Comparison of ENCODE assay signal across 14 cellular contexts in genomic region chr12:56260380-56260779, GRCh38. TPM values are rescaled to one million over a fixed set of nuclear protein-coding genes. Genes with fewer than 3 reads are reported as not detected.
A peak's percentile ranks its signal among the peaks of the same experiment; 100 is the strongest.
DNase-seq lines count a peak whose midpoint lies in the region; ATAC-seq and TF ChIP-seq lines count a peak whose summit lies in the region.
"Had no signal": no experiment of that assay in that cellular context is flagged by ENCODE, and none has a peak within 500 bp of the region (broad histone marks: within the 10 kb centered on the region; RNA-seq: fewer than 3 reads in every experiment).

No MANE protein-coding gene starts in this region.

- intact Hi-C loops in activated T-helper 1 cell treated with anti-CD3 and anti-CD28 coated beads, Interleukin-12 subunit alpha, Interleukin-12 subunit beta, Interleukin-2, Interleukin-4 antibody, amounts not matched to agents 30 ng/mL and 10 ng/mL and 1 ng/mL, durations not matched to agents 14 hours and 24 hours and 36 hours (cut with micrococcal nuclease): no loop called here

- no peaks in the 10 kb centered on the region for H3K27me3 Mint-ChIP-seq in activated naive CD8-positive, alpha-beta T cell treated with anti-CD3 and anti-CD28 coated beads, Interleukin-2, amount 50 U/mL, for 24 hours
- no peaks in the 10 kb centered on the region for H3K27me3 Mint-ChIP-seq in activated naive CD8-positive, alpha-beta T cell treated with anti-CD3 and anti-CD28 coated beads for 36 hours
- no peaks in the 10 kb centered on the region for H3K27me3 Mint-ChIP-seq in activated T-helper 1 cell treated with anti-CD3 and anti-CD28 coated beads, Interleukin-12 subunit alpha, Interleukin-12 subunit beta, Interleukin-2, Interleukin-4 antibody, amounts not matched to agents 30 ng/mL and 10 ng/mL and 1 ng/mL, durations not matched to agents 14 hours and 24 hours and 36 hours (ENCODE audit: insufficient read depth)
- H3K27me3 Mint-ChIP-seq in nephron progenitor cell (ENCODE audit: low read depth, poor library complexity) (peaks cover 5% of the 10 kb centered on the region), type B pancreatic cell (peaks cover 2% of the 10 kb centered on the region)

- H3K9me3 Mint-ChIP-seq in activated naive CD8-positive, alpha-beta T cell treated with anti-CD3 and anti-CD28 coated beads, Interleukin-2, amount 50 U/mL, for 24 hours: no peaks in the 10 kb centered on the region
- H3K9me3 Mint-ChIP-seq in activated naive CD8-positive, alpha-beta T cell treated with anti-CD3 and anti-CD28 coated beads for 36 hours: no peaks in the 10 kb centered on the region
- H3K9me3 Mint-ChIP-seq in activated T-helper 1 cell treated with anti-CD3 and anti-CD28 coated beads, Interleukin-12 subunit alpha, Interleukin-12 subunit beta, Interleukin-2, Interleukin-4 antibody, amounts not matched to agents 30 ng/mL and 10 ng/mL and 1 ng/mL, durations not matched to agents 14 hours and 24 hours and 36 hours: no peaks in the 10 kb centered on the region
- H3K9me3 Mint-ChIP-seq in nephron progenitor cell (no peaks in the 10 kb centered on the region), type B pancreatic cell (peaks cover 4% of the 10 kb centered on the region)

- no peak for DNase-seq in activated naive CD8-positive, alpha-beta T cell treated with anti-CD3 and anti-CD28 coated beads, Interleukin-2, amount 50 U/mL, for 24 hours
- no peak for DNase-seq in activated naive CD8-positive, alpha-beta T cell treated with anti-CD3 and anti-CD28 coated beads for 36 hours
- no peak for DNase-seq in activated T-helper 1 cell treated with anti-CD3 and anti-CD28 coated beads, Interleukin-12 subunit alpha, Interleukin-12 subunit beta, Interleukin-2, Interleukin-4 antibody, amounts not matched to agents 30 ng/mL and 10 ng/mL and 1 ng/mL, durations not matched to agents 14 hours and 24 hours and 36 hours (ENCODE audit: low spot score)
- DNase-seq in nephron progenitor cell (no peak), type B pancreatic cell (ENCODE audit: extremely low spot score, unreplicated experiment) (no peak), DMS53 treated with DMSO at 0.1 percent for 48 hours (lab: John Stamatoyannopoulos, UW; ENCODE audit: unreplicated experiment) (no peak), NOMO-1 treated with DMSO at 0.1 percent for 48 hours (lab: John Stamatoyannopoulos, UW; ENCODE audit: unreplicated experiment) (no peak)
- DNase-seq in NK-92 treated with Interleukin-12 subunit alpha and Interleukin-12 subunit beta, amount 100 ng/mL, for 24 hours (lab: John Stamatoyannopoulos, UW): no peak
- DNase-seq: KG1, NCI-H1436 treated with DMSO at 0.1 percent for 48 hours, NCI-H524, Peyer's patch, SHP77 had no signal

- peaks cover 7% of the 10 kb centered on the region for H3K36me3 Mint-ChIP-seq in activated naive CD8-positive, alpha-beta T cell treated with anti-CD3 and anti-CD28 coated beads, Interleukin-2, amount 50 U/mL, for 24 hours (ENCODE audit: low read depth)
- H3K36me3 Mint-ChIP-seq in activated naive CD8-positive, alpha-beta T cell treated with anti-CD3 and anti-CD28 coated beads for 36 hours: peaks cover 3% of the 10 kb centered on the region
- peaks cover 5% of the 10 kb centered on the region for H3K36me3 Mint-ChIP-seq in activated T-helper 1 cell treated with anti-CD3 and anti-CD28 coated beads, Interleukin-12 subunit alpha, Interleukin-12 subunit beta, Interleukin-2, Interleukin-4 antibody, amounts not matched to agents 30 ng/mL and 10 ng/mL and 1 ng/mL, durations not matched to agents 14 hours and 24 hours and 36 hours (ENCODE audit: low read depth)
- H3K36me3 Mint-ChIP-seq in nephron progenitor cell (ENCODE audit: low read depth) (peaks cover 7% of the 10 kb centered on the region), type B pancreatic cell (peaks cover 5% of the 10 kb centered on the region)

- peak overlapping the region; percentile 11 for H3K4me3 Mint-ChIP-seq in activated naive CD8-positive, alpha-beta T cell treated with anti-CD3 and anti-CD28 coated beads, Interleukin-2, amount 50 U/mL, for 24 hours
- H3K4me3 Mint-ChIP-seq in activated naive CD8-positive, alpha-beta T cell treated with anti-CD3 and anti-CD28 coated beads for 36 hours: no peak overlapping the region
- H3K4me3 Mint-ChIP-seq in activated T-helper 1 cell treated with anti-CD3 and anti-CD28 coated beads, Interleukin-12 subunit alpha, Interleukin-12 subunit beta, Interleukin-2, Interleukin-4 antibody, amounts not matched to agents 30 ng/mL and 10 ng/mL and 1 ng/mL, durations not matched to agents 14 hours and 24 hours and 36 hours: peak overlapping the region; percentile 42
- H3K4me3 Mint-ChIP-seq in nephron progenitor cell (peak overlapping the region; percentile 51), type B pancreatic cell (peak overlapping the region; percentile 30)

- TF ChIP-seq CTCF in nephron progenitor cell (IDR thresholded peaks at IDR 0.05) (no peak), type B pancreatic cell (conservative IDR thresholded peaks at IDR 0.05) (no peak)

- no peak overlapping the region for H3K27ac Mint-ChIP-seq in activated naive CD8-positive, alpha-beta T cell treated with anti-CD3 and anti-CD28 coated beads, Interleukin-2, amount 50 U/mL, for 24 hours
- no peak overlapping the region for H3K27ac Mint-ChIP-seq in activated naive CD8-positive, alpha-beta T cell treated with anti-CD3 and anti-CD28 coated beads for 36 hours
- no peak overlapping the region for H3K27ac Mint-ChIP-seq in activated T-helper 1 cell treated with anti-CD3 and anti-CD28 coated beads, Interleukin-12 subunit alpha, Interleukin-12 subunit beta, Interleukin-2, Interleukin-4 antibody, amounts not matched to agents 30 ng/mL and 10 ng/mL and 1 ng/mL, durations not matched to agents 14 hours and 24 hours and 36 hours
- H3K27ac Mint-ChIP-seq in nephron progenitor cell (no peak overlapping the region), type B pancreatic cell (peak overlapping the region; percentile 77)

- H3K4me1 Mint-ChIP-seq in activated naive CD8-positive, alpha-beta T cell treated with anti-CD3 and anti-CD28 coated beads, Interleukin-2, amount 50 U/mL, for 24 hours: peaks cover 21% of the 10 kb centered on the region
- peaks cover 17% of the 10 kb centered on the region for H3K4me1 Mint-ChIP-seq in activated naive CD8-positive, alpha-beta T cell treated with anti-CD3 and anti-CD28 coated beads for 36 hours
- H3K4me1 Mint-ChIP-seq in activated T-helper 1 cell treated with anti-CD3 and anti-CD28 coated beads, Interleukin-12 subunit alpha, Interleukin-12 subunit beta, Interleukin-2, Interleukin-4 antibody, amounts not matched to agents 30 ng/mL and 10 ng/mL and 1 ng/mL, durations not matched to agents 14 hours and 24 hours and 36 hours (ENCODE audit: low read depth): peaks cover 22% of the 10 kb centered on the region
- H3K4me1 Mint-ChIP-seq in nephron progenitor cell (peaks cover 35% of the 10 kb centered on the region), type B pancreatic cell (ENCODE audit: unreplicated experiment) (peaks cover 11% of the 10 kb centered on the region)

- ATAC-seq in activated naive CD8-positive, alpha-beta T cell treated with anti-CD3 and anti-CD28 coated beads, Interleukin-2, amount 50 U/mL, for 24 hours: no peak

RNA-seq across cellular contexts. Expression of gene ANKRD52, which starts 2.2 kb away (rescaled TPM):
- 10 to 100 TPM; 41.9 to 47.0 TPM for total RNA-seq in activated naive CD8-positive, alpha-beta T cell treated with anti-CD3 and anti-CD28 coated beads for 36 hours
- total RNA-seq in activated T-helper 1 cell treated with anti-CD3 and anti-CD28 coated beads, Interleukin-12 subunit alpha, Interleukin-12 subunit beta, Interleukin-2, Interleukin-4 antibody, amounts not matched to agents 30 ng/mL and 10 ng/mL and 1 ng/mL, durations not matched to agents 14 hours and 24 hours and 36 hours: 71.0 and 83.9 TPM in 2 replicates
- total RNA-seq in type B pancreatic cell (ENCODE audit: low replicate concordance): 52.9 and 56.1 TPM in 2 replicates

RNA-seq across cellular contexts. Expression of gene COQ10A, which starts 6.4 kb away (rescaled TPM):
- total RNA-seq in activated naive CD8-positive, alpha-beta T cell treated with anti-CD3 and anti-CD28 coated beads for 36 hours: 10 to 100 TPM in 1 of 2 experiments, 1 to 10 TPM in 1; 9.5 to 10.6 TPM
- total RNA-seq in activated T-helper 1 cell treated with anti-CD3 and anti-CD28 coated beads, Interleukin-12 subunit alpha, Interleukin-12 subunit beta, Interleukin-2, Interleukin-4 antibody, amounts not matched to agents 30 ng/mL and 10 ng/mL and 1 ng/mL, durations not matched to agents 14 hours and 24 hours and 36 hours: 17.8 and 18.0 TPM in 2 replicates
- total RNA-seq in type B pancreatic cell (ENCODE audit: low replicate concordance): 21.3 and 26.4 TPM in 2 replicates

RNA-seq across cellular contexts. Expression of gene SLC39A5, which starts 30.5 kb away (rescaled TPM):
- under 1 TPM; 0.44 to 0.49 TPM for total RNA-seq in activated naive CD8-positive, alpha-beta T cell treated with anti-CD3 and anti-CD28 coated beads for 36 hours
- 0.54 and 1.4 TPM in 2 replicates for total RNA-seq in activated T-helper 1 cell treated with anti-CD3 and anti-CD28 coated beads, Interleukin-12 subunit alpha, Interleukin-12 subunit beta, Interleukin-2, Interleukin-4 antibody, amounts not matched to agents 30 ng/mL and 10 ng/mL and 1 ng/mL, durations not matched to agents 14 hours and 24 hours and 36 hours
- total RNA-seq in type B pancreatic cell (ENCODE audit: low replicate concordance): 23.0 and 37.7 TPM in 2 replicates
- total RNA-seq: H1 had no signal

RNA-seq across cellular contexts. Expression of gene NABP2, which starts 36.2 kb away (rescaled TPM):
- 10 to 100 TPM; 81.2 to 84.5 TPM for total RNA-seq in activated naive CD8-positive, alpha-beta T cell treated with anti-CD3 and anti-CD28 coated beads for 36 hours
- total RNA-seq in activated T-helper 1 cell treated with anti-CD3 and anti-CD28 coated beads, Interleukin-12 subunit alpha, Interleukin-12 subunit beta, Interleukin-2, Interleukin-4 antibody, amounts not matched to agents 30 ng/mL and 10 ng/mL and 1 ng/mL, durations not matched to agents 14 hours and 24 hours and 36 hours: 97.5 and 102 TPM in 2 replicates
- 37.5 and 40.0 TPM in 2 replicates for total RNA-seq in type B pancreatic cell (ENCODE audit: low replicate concordance)

RNA-seq across cellular contexts. Expression of gene RNF41, which starts 38.7 kb away (rescaled TPM):
- total RNA-seq in activated naive CD8-positive, alpha-beta T cell treated with anti-CD3 and anti-CD28 coated beads for 36 hours: 10 to 100 TPM; 26.4 to 31.2 TPM
- 46.9 and 47.2 TPM in 2 replicates for total RNA-seq in activated T-helper 1 cell treated with anti-CD3 and anti-CD28 coated beads, Interleukin-12 subunit alpha, Interleukin-12 subunit beta, Interleukin-2, Interleukin-4 antibody, amounts not matched to agents 30 ng/mL and 10 ng/mL and 1 ng/mL, durations not matched to agents 14 hours and 24 hours and 36 hours
- 33.7 and 37.7 TPM in 2 replicates for total RNA-seq in type B pancreatic cell (ENCODE audit: low replicate concordance)
